Comparison of ENCODE assay signal across 17 cellular contexts in genomic region chr1:191592907-191593306, GRCh38.
DNase-seq lines count a peak whose midpoint lies in the region; ATAC-seq, FAIRE-seq and TF ChIP-seq lines count a peak whose summit lies in the region.
"Had no signal": no experiment of that assay in that cellular context is flagged by ENCODE, and none has a peak within 500 bp of the region (broad histone marks: within the 10 kb centered on the region; RNA-seq: fewer than 3 reads in every experiment).

No MANE protein-coding gene starts in this region.

- 21% methylated on average over 2 of the region's 2 CpGs for WGBS in K562 (ENCODE audit: insufficient coverage, low coverage, missing lambda C conversion rate)

- H2AFZ ChIP-seq in GM23338 (0 out of 2 replicates have a peak overlapping the region, but pooled peaks have one; percentile 5), K562 (ENCODE audit: low read depth, low read length) (peak overlapping the region; percentile 18; the same call in 1 of the 2 replicates)

- no peak for TF ChIP-seq RAD21 in K562 (CRISPR knock-in tag; conservative IDR thresholded peaks at IDR 0.05 in 1 of 2, IDR thresholded peaks at IDR 0.05 in 1 of 2)

- H3K27me3 ChIP-seq in GM23338 (ENCODE audit: insufficient read depth) (no peaks in the 10 kb centered on the region), K562 (ENCODE audit: control insufficient read depth in 2 of 2, insufficient read depth in 2 of 2, low read length in 2 of 2) (no peaks in the 10 kb centered on the region)

- no peak for TF ChIP-seq EP300 in K562 (IDR thresholded peaks at IDR 0.05; ENCODE audit: low read length)

- H3K27me3 Mint-ChIP-seq in GM23338 (ENCODE audit: insufficient read depth, low read depth, poor library complexity) = no peaks in the 10 kb centered on the region
- no peaks in the 10 kb centered on the region for H3K27me3 Mint-ChIP-seq in activated naive CD8-positive, alpha-beta T cell treated with anti-CD3 and anti-CD28 coated beads, Interleukin-2, amount 50 U/mL, for 24 hours

- H3K4me3 Mint-ChIP-seq in GM23338 = no peak overlapping the region
- no peak overlapping the region for H3K4me3 Mint-ChIP-seq in activated naive CD8-positive, alpha-beta T cell treated with anti-CD3 and anti-CD28 coated beads, Interleukin-2, amount 50 U/mL, for 24 hours
- H3K4me3 Mint-ChIP-seq: CD4-positive, alpha-beta memory T cell had no signal

- BruUV-seq in K562 (replicated peaks; lab: Mats Ljungman, UMichigan) = no TSS peak

- ATAC-seq in GM23338 (no peak), K562 (no peak), sciatic nerve (peak; percentile 56), HG02885 (IDR thresholded peaks at IDR 0.05; ENCODE audit: poor library complexity, unreplicated experiment) (no peak)
- no peak for ATAC-seq in activated naive CD8-positive, alpha-beta T cell treated with anti-CD3 and anti-CD28 coated beads, Interleukin-2, amount 50 U/mL, for 24 hours

- H3K36me3 ChIP-seq in GM23338 (ENCODE audit: insufficient read depth) (no peaks in the 10 kb centered on the region), K562 (ENCODE audit: control insufficient read depth, insufficient read depth, low read length) (no peaks in the 10 kb centered on the region)

- H3K9me2 ChIP-seq in GM23338 (ENCODE audit: insufficient read depth) = no peaks in the 10 kb centered on the region

- H4K20me1 ChIP-seq in GM23338 (replicated peaks; ENCODE audit: insufficient read depth) (no peaks in the 10 kb centered on the region), K562 (replicated peaks; ENCODE audit: control insufficient read depth, insufficient read depth, low read length) (no peaks in the 10 kb centered on the region)

- no peak overlapping the region for H3K27ac ChIP-seq in GM23338 (ENCODE audit: low read depth)
- no peak overlapping the region for H3K27ac ChIP-seq in K562 (ENCODE audit: extremely low read depth, low read depth, low read length)

- H3K9ac ChIP-seq in K562 (ENCODE audit: insufficient read depth in 1 of 2, low read depth in 2 of 2, low read length in 2 of 2) = no peak overlapping the region

- no peak for TF ChIP-seq CTCF in GM23338 (conservative IDR thresholded peaks at IDR 0.05; ENCODE audit: low read depth in 2 of 2)
- TF ChIP-seq CTCF in K562 (IDR thresholded peaks at IDR 0.05 in 2 of 3, conservative IDR thresholded peaks at IDR 0.05 in 1 of 3; ENCODE audit: insufficient read depth in 2 of 3, low read depth in 1 of 3, low read length in 3 of 3) = no peak

- no peaks in the 10 kb centered on the region for H3K9me1 ChIP-seq in K562 (ENCODE audit: control insufficient read depth, insufficient read depth, low read length)

- H3K4me1 Mint-ChIP-seq in GM23338 = peaks cover 18% of the 10 kb centered on the region
- no peaks in the 10 kb centered on the region for H3K4me1 Mint-ChIP-seq in activated naive CD8-positive, alpha-beta T cell treated with anti-CD3 and anti-CD28 coated beads, Interleukin-2, amount 50 U/mL, for 24 hours
- H3K4me1 Mint-ChIP-seq: CD4-positive, alpha-beta memory T cell had no signal

- no peak overlapping the region for H3K27ac Mint-ChIP-seq in GM23338
- H3K27ac Mint-ChIP-seq in activated naive CD8-positive, alpha-beta T cell treated with anti-CD3 and anti-CD28 coated beads, Interleukin-2, amount 50 U/mL, for 24 hours = no peak overlapping the region

- intact Hi-C loops in K562 (cut with micrococcal nuclease) (no loop called here), sciatic nerve (cut with DNase I) (no loop called here)

- H3K79me2 ChIP-seq in GM23338 (replicated peaks; ENCODE audit: insufficient read depth) (no peaks in the 10 kb centered on the region), K562 (ENCODE audit: control insufficient read depth, insufficient read depth, low read length) (no peaks in the 10 kb centered on the region)

- H3K36me3 Mint-ChIP-seq in GM23338 (ENCODE audit: low read depth) = no peaks in the 10 kb centered on the region
- H3K36me3 Mint-ChIP-seq in activated naive CD8-positive, alpha-beta T cell treated with anti-CD3 and anti-CD28 coated beads, Interleukin-2, amount 50 U/mL, for 24 hours (ENCODE audit: low read depth) = no peaks in the 10 kb centered on the region
- H3K36me3 Mint-ChIP-seq: CD4-positive, alpha-beta memory T cell had no signal

- no peaks in the 10 kb centered on the region; the same call in 1 of the 2 replicates for H3K9me3 ChIP-seq in K562 (replicated peaks; ENCODE audit: control insufficient read depth, insufficient read depth, low read depth, low read length)
- H3K9me3 ChIP-seq: Caco-2 had no signal

- no peaks in the 10 kb centered on the region for H3K9me3 Mint-ChIP-seq in GM23338
- peaks cover 8% of the 10 kb centered on the region for H3K9me3 Mint-ChIP-seq in activated naive CD8-positive, alpha-beta T cell treated with anti-CD3 and anti-CD28 coated beads, Interleukin-2, amount 50 U/mL, for 24 hours

- peaks cover 16% of the 10 kb centered on the region for H3K4me1 ChIP-seq in GM23338 (ENCODE audit: insufficient read depth)
- no peaks in the 10 kb centered on the region for H3K4me1 ChIP-seq in K562 (replicated peaks in 1 of 2; ENCODE audit: control insufficient read depth in 2 of 2, insufficient read depth in 2 of 2, low read length in 2 of 2)
- H3K4me1 ChIP-seq: Caco-2 had no signal

- H3K4me2 ChIP-seq in GM23338 = no peak overlapping the region
- H3K4me2 ChIP-seq in K562 (ENCODE audit: insufficient read depth, low read length) = no peak overlapping the region

- H3F3A ChIP-seq in GM23338 (replicated peaks; ENCODE audit: low read depth) = no peaks in the 10 kb centered on the region

- no peak for DNase-seq in GM23338 (ENCODE audit: low spot score)
- DNase-seq in K562 (ENCODE audit: extremely low read depth in 1 of 4, low spot score in 3 of 4) = no peak
- DNase-seq in sciatic nerve (ENCODE audit: low spot score) = no peak
- no peak for DNase-seq in stimulated activated CD4-positive, alpha-beta T cell treated with anti-CD3 and anti-CD28 coated beads, Interleukin-15, amount 100 ng/mL, for 24 hours
- DNase-seq in activated naive CD8-positive, alpha-beta T cell treated with anti-CD3 and anti-CD28 coated beads, Interleukin-2, amount 50 U/mL, for 24 hours = no peak
- DNase-seq: C1 segment of cervical spinal cord; Caco-2; CD4-positive, alpha-beta memory T cell; DMS 273 treated with DMSO at 0.1 percent for 48 hours; DMS79; EL; GDM1; H7; HCEC 1CT had no signal

- FAIRE-seq in K562 (lab: Jason Lieb, UNC) = no peak
- FAIRE-seq: GM12878, H1 had no signal

- TF ChIP-seq POLR2A in K562 (conservative IDR thresholded peaks at IDR 0.05) = no peak

- in situ Hi-C loops in K562 (cut with MboI) = no loop called here

- POLR2A ChIA-PET in K562 (lab: Yijun Ruan, JAX) = no interaction called here

- CTCF ChIA-PET in K562 (lab: Yijun Ruan, JAX; ENCODE audit: low intra/inter-chr PET ratio) = no interaction called here

- H3K4me3 ChIP-seq in GM23338 (no peak overlapping the region), K562 (no peak overlapping the region)
- H3K4me3 ChIP-seq: GM12878 had no signal

TF ChIP-seq in GM23338, 12 proteins besides CTCF, POLR2A, EP300 and RAD21 (continues in another document):
- TF ChIP-seq EZH2 (IDR thresholded peaks at IDR 0.05; ENCODE audit: low read depth, unreplicated experiment) (no peak), ZNF114 (CRISPR knock-in tag; IDR thresholded peaks at IDR 0.05) (no peak), JUNB (IDR thresholded peaks at IDR 0.05; ENCODE audit: unreplicated experiment) (no peak), ETS1 (IDR thresholded peaks at IDR 0.05) (no peak), ZNF331 (CRISPR knock-in tag; IDR thresholded peaks at IDR 0.05; ENCODE audit: low read depth) (no peak)

TF ChIP-seq in K562, 482 proteins besides CTCF, POLR2A, EP300 and RAD21:
- TF ChIP-seq ETS1 (conservative IDR thresholded peaks at IDR 0.05; ENCODE audit: control insufficient read depth, low read depth, low read length) = no peak
- TF ChIP-seq PYGO2 (tag; IDR thresholded peaks at IDR 0.05) = no peak
- TF ChIP-seq MCM2 (IDR thresholded peaks at IDR 0.05; ENCODE audit: low read depth) = no peak
- no peak for TF ChIP-seq SAFB (IDR thresholded peaks at IDR 0.05; ENCODE audit: borderline replicate concordance, low read depth, low read length)
- no peak for TF ChIP-seq ELF2 (CRISPR knock-in tag; IDR thresholded peaks at IDR 0.05)
